In the genomic region with DNA sequence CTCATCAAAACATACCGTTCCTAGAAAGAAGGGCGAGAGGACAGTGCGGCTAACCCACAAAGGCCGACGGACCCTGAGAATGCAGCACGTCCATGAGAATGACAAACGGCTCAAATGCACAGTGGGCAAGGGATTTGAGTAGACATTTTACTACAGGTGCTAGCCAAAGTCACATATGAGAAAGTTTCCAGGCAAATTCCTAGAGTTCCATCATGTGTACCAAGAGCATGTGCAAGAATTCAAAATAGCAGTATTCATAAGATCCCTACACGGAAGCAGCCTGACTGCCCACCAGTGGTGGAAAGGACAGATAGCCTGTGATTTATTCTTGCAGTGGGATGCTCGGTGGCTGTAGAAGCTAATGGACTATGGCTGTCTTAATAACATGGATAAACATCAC, we compare ENCODE assay signal across 22 cellular contexts.
"Had no signal": no experiment of that assay in that cellular context is flagged by ENCODE, and none has a peak within 500 bp of the region (broad histone marks: within the 10 kb centered on the region; RNA-seq: fewer than 3 reads in every experiment).

No MANE protein-coding gene starts in this region.

- H3K36me3 Mint-ChIP-seq: activated CD4-positive, alpha-beta memory T cell treated with anti-CD3 and anti-CD28 coated beads for 36 hours; activated naive CD4-positive, alpha-beta T cell treated with anti-CD3 and anti-CD28 coated beads, Interleukin-2, amount 10 ng/mL, durations not matched to agents 7 days and 5 days had no signal

- H3K27me3 Mint-ChIP-seq: activated CD4-positive, alpha-beta memory T cell treated with anti-CD3 and anti-CD28 coated beads for 36 hours; activated CD4-positive, alpha-beta T cell treated with anti-CD3 and anti-CD28 coated beads for 36 hours; stimulated activated naive CD8-positive, alpha-beta T cell treated with anti-CD3 and anti-CD28 coated beads, Interleukin-15, Interleukin-2, amounts not matched to agents 100 ng/mL and 50 ng/mL, for 24 hours; T-helper 17 cell had no signal

- DNase-seq: activated B cell treated with CpG ODN at 0.5 μM for 24 hours; activated CD4-positive, alpha-beta memory T cell treated with anti-CD3 and anti-CD28 coated beads for 36 hours; activated CD4-positive, alpha-beta T cell treated with anti-CD3 and anti-CD28 coated beads for 36 hours; activated effector memory CD4-positive, alpha-beta T cell treated with anti-CD3 and anti-CD28 coated beads, Interleukin-2, amount 50 U/mL, for 16 hours; activated naive CD4-positive, alpha-beta T cell treated with anti-CD3 and anti-CD28 coated beads, Interleukin-2, amount 10 ng/mL, durations not matched to agents 7 days and 5 days; activated T-cell treated with anti-CD3 and anti-CD28 coated beads, Interleukin-2, amount 50 U/mL, for 72 hours; amygdala; cerebellar nuclear complex; cortex of kidney; foreskin melanocyte; glutamatergic neuron; mesenchymal stem cell; retina; stimulated activated CD4-positive, alpha-beta T cell treated with anti-CD3 and anti-CD28 coated beads, Interleukin-4, amount 100 ng/mL, for 4 hours; substantia nigra; SW 1271; T-helper 17 cell; thyroid gland had no signal

- H3K9me3 ChIP-seq: thyroid gland had no signal

- H3K36me3 ChIP-seq: thyroid gland had no signal

- H3K27me3 ChIP-seq: hepatocyte, thyroid gland had no signal

- H3K4me3 Mint-ChIP-seq: activated B cell treated with CpG ODN at 0.5 μM for 24 hours; activated CD4-positive, alpha-beta memory T cell treated with anti-CD3 and anti-CD28 coated beads for 36 hours; activated CD4-positive, alpha-beta T cell treated with anti-CD3 and anti-CD28 coated beads for 36 hours; activated naive CD4-positive, alpha-beta T cell treated with anti-CD3 and anti-CD28 coated beads, Interleukin-2, amount 10 ng/mL, durations not matched to agents 7 days and 5 days; activated T-cell treated with anti-CD3 and anti-CD28 coated beads, Interleukin-2, amount 50 U/mL, for 72 hours; neural crest cell; stimulated activated naive CD8-positive, alpha-beta T cell treated with anti-CD3 and anti-CD28 coated beads, Interleukin-15, Interleukin-2, amounts not matched to agents 100 ng/mL and 50 ng/mL, for 24 hours; T-helper 17 cell had no signal

- H3K9me3 Mint-ChIP-seq: activated CD4-positive, alpha-beta memory T cell treated with anti-CD3 and anti-CD28 coated beads for 36 hours; activated naive CD4-positive, alpha-beta T cell treated with anti-CD3 and anti-CD28 coated beads, Interleukin-2, amount 10 ng/mL, durations not matched to agents 7 days and 5 days; activated T-cell treated with anti-CD3 and anti-CD28 coated beads, Interleukin-2, amount 50 U/mL, for 72 hours; stimulated activated naive CD8-positive, alpha-beta T cell treated with anti-CD3 and anti-CD28 coated beads, Interleukin-15, Interleukin-2, amounts not matched to agents 100 ng/mL and 50 ng/mL, for 24 hours had no signal

- H3K27ac Mint-ChIP-seq: activated B cell treated with CpG ODN at 0.5 μM for 24 hours; activated CD4-positive, alpha-beta memory T cell treated with anti-CD3 and anti-CD28 coated beads for 36 hours; activated CD4-positive, alpha-beta T cell treated with anti-CD3 and anti-CD28 coated beads for 36 hours; activated naive CD4-positive, alpha-beta T cell treated with anti-CD3 and anti-CD28 coated beads, Interleukin-2, amount 10 ng/mL, durations not matched to agents 7 days and 5 days; stimulated activated naive CD8-positive, alpha-beta T cell treated with anti-CD3 and anti-CD28 coated beads, Interleukin-15, Interleukin-2, amounts not matched to agents 100 ng/mL and 50 ng/mL, for 24 hours had no signal

- ATAC-seq: activated CD4-positive, alpha-beta T cell treated with anti-CD3 and anti-CD28 coated beads for 36 hours; activated T-cell treated with anti-CD3 and anti-CD28 coated beads, Interleukin-2, amount 50 U/mL, for 72 hours; esophagus mucosa; T-helper 17 cell had no signal

- H3K27ac ChIP-seq: hepatocyte, thyroid gland had no signal

- H3K4me2 ChIP-seq: hepatocyte had no signal

- H3K4me3 ChIP-seq: hepatocyte, thyroid gland had no signal

- H3K4me1 ChIP-seq: thyroid gland had no signal
